ENCODE assay signal across 1 cellular context in the genomic region with DNA sequence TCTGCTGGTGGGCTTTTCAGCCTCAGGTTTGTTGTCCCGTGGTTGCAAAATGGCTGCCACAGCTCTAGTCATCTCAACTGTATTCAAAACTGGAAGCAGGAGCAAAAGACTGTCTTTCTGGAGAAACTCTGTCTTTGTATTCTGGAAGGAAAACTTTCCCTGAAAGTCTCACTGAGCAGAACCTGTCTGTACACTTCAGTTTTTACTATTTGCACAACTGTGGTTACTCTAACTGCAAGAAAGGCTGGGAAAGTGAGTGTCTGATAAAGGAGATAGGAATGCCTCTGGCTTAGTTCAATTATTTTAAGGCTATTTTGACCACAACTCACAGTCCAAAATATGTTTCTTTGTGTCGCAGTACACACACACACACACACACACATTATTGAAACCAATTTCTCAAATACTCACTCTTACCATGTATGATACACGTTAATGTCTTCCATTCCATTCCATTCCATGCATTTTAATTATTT.
TF ChIP-seq lines count a peak whose summit lies in the region.

No MANE protein-coding gene starts in this region.

TF ChIP-seq in K562, 482 proteins besides CTCF, POLR2A, EP300 and RAD21 (continued from another document):
- TF ChIP-seq, protein P1, sequence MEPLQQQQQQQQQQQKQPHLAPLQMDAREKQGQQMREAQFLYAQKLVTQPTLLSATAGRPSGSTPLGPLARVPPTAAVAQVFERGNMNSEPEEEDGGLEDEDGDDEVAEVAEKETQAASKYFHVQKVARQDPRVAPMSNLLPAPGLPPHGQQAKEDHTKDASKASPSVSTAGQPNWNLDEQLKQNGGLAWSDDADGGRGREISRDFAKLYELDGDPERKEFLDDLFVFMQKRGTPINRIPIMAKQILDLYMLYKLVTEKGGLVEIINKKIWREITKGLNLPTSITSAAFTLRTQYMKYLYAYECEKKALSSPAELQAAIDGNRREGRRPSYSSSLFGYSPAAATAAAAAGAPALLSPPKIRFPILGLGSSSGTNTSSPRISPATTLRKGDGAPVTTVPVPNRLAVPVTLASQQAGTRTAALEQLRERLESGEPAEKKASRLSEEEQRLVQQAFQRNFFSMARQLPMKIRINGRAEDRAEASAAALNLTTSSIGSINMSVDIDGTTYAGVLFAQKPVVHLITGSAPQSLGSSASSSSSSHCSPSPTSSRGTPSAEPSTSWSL (CRISPR knock-in tag; IDR thresholded peaks at IDR 0.05; ENCODE audit: borderline replicate concordance), result no peak
- TF ChIP-seq XRCC5 (IDR thresholded peaks at IDR 0.05; ENCODE audit: low read depth, low read length) (no peak), ZNF76 (CRISPR knock-in tag; IDR thresholded peaks at IDR 0.05; ENCODE audit: borderline replicate concordance) (no peak), OTX1 (CRISPR knock-in tag; IDR thresholded peaks at IDR 0.05) (no peak), RHOXF2B (CRISPR knock-in tag; conservative IDR thresholded peaks at IDR 0.05) (no peak), ZBTB8A (IDR thresholded peaks at IDR 0.05; ENCODE audit: partially characterized antibody) (no peak), MEF2D (tag; conservative IDR thresholded peaks at IDR 0.05; ENCODE audit: low read depth) (no peak), HLTF (IDR thresholded peaks at IDR 0.05) (peak; percentile 37; the same call in 1 of the 2 replicates), ADNP (tag; IDR thresholded peaks at IDR 0.05) (peak; percentile 40; the same call in 1 of the 2 replicates), RBM25 (IDR thresholded peaks at IDR 0.05; ENCODE audit: low read depth, low read length, severe bottlenecking) (peak; percentile 82), MEF2A (IDR thresholded peaks at IDR 0.05; ENCODE audit: control insufficient read depth, low read depth, low read length) (no peak), FOXA3 (CRISPR knock-in tag; conservative IDR thresholded peaks at IDR 0.05 in 1 of 2, IDR thresholded peaks at IDR 0.05 in 1 of 2) (0 out of 4 replicates have a peak, but pooled peaks of 1 of the 2 experiments have one; percentile 36), MTA3 (IDR thresholded peaks at IDR 0.05; ENCODE audit: borderline replicate concordance) (no peak)
- TF ChIP-seq, protein P2, sequence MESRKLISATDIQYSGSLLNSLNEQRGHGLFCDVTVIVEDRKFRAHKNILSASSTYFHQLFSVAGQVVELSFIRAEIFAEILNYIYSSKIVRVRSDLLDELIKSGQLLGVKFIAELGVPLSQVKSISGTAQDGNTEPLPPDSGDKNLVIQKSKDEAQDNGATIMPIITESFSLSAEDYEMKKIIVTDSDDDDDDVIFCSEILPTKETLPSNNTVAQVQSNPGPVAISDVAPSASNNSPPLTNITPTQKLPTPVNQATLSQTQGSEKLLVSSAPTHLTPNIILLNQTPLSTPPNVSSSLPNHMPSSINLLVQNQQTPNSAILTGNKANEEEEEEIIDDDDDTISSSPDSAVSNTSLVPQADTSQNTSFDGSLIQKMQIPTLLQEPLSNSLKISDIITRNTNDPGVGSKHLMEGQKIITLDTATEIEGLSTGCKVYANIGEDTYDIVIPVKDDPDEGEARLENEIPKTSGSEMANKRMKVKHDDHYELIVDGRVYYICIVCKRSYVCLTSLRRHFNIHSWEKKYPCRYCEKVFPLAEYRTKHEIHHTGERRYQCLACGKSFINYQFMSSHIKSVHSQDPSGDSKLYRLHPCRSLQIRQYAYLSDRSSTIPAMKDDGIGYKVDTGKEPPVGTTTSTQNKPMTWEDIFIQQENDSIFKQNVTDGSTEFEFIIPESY (CRISPR knock-in tag; IDR thresholded peaks at IDR 0.05), result no peak
- TF ChIP-seq, protein P3, sequence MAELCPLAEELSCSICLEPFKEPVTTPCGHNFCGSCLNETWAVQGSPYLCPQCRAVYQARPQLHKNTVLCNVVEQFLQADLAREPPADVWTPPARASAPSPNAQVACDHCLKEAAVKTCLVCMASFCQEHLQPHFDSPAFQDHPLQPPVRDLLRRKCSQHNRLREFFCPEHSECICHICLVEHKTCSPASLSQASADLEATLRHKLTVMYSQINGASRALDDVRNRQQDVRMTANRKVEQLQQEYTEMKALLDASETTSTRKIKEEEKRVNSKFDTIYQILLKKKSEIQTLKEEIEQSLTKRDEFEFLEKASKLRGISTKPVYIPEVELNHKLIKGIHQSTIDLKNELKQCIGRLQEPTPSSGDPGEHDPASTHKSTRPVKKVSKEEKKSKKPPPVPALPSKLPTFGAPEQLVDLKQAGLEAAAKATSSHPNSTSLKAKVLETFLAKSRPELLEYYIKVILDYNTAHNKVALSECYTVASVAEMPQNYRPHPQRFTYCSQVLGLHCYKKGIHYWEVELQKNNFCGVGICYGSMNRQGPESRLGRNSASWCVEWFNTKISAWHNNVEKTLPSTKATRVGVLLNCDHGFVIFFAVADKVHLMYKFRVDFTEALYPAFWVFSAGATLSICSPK (IDR thresholded peaks at IDR 0.05; ENCODE audit: borderline replicate concordance), result no peak
- TF ChIP-seq, protein P4, sequence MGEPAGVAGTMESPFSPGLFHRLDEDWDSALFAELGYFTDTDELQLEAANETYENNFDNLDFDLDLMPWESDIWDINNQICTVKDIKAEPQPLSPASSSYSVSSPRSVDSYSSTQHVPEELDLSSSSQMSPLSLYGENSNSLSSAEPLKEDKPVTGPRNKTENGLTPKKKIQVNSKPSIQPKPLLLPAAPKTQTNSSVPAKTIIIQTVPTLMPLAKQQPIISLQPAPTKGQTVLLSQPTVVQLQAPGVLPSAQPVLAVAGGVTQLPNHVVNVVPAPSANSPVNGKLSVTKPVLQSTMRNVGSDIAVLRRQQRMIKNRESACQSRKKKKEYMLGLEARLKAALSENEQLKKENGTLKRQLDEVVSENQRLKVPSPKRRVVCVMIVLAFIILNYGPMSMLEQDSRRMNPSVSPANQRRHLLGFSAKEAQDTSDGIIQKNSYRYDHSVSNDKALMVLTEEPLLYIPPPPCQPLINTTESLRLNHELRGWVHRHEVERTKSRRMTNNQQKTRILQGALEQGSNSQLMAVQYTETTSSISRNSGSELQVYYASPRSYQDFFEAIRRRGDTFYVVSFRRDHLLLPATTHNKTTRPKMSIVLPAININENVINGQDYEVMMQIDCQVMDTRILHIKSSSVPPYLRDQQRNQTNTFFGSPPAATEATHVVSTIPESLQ (CRISPR knock-in tag; IDR thresholded peaks at IDR 0.05), result no peak
- TF ChIP-seq, protein P5, sequence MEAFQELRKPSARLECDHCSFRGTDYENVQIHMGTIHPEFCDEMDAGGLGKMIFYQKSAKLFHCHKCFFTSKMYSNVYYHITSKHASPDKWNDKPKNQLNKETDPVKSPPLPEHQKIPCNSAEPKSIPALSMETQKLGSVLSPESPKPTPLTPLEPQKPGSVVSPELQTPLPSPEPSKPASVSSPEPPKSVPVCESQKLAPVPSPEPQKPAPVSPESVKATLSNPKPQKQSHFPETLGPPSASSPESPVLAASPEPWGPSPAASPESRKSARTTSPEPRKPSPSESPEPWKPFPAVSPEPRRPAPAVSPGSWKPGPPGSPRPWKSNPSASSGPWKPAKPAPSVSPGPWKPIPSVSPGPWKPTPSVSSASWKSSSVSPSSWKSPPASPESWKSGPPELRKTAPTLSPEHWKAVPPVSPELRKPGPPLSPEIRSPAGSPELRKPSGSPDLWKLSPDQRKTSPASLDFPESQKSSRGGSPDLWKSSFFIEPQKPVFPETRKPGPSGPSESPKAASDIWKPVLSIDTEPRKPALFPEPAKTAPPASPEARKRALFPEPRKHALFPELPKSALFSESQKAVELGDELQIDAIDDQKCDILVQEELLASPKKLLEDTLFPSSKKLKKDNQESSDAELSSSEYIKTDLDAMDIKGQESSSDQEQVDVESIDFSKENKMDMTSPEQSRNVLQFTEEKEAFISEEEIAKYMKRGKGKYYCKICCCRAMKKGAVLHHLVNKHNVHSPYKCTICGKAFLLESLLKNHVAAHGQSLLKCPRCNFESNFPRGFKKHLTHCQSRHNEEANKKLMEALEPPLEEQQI (IDR thresholded peaks at IDR 0.05), result no peak
- TF ChIP-seq, protein P6, sequence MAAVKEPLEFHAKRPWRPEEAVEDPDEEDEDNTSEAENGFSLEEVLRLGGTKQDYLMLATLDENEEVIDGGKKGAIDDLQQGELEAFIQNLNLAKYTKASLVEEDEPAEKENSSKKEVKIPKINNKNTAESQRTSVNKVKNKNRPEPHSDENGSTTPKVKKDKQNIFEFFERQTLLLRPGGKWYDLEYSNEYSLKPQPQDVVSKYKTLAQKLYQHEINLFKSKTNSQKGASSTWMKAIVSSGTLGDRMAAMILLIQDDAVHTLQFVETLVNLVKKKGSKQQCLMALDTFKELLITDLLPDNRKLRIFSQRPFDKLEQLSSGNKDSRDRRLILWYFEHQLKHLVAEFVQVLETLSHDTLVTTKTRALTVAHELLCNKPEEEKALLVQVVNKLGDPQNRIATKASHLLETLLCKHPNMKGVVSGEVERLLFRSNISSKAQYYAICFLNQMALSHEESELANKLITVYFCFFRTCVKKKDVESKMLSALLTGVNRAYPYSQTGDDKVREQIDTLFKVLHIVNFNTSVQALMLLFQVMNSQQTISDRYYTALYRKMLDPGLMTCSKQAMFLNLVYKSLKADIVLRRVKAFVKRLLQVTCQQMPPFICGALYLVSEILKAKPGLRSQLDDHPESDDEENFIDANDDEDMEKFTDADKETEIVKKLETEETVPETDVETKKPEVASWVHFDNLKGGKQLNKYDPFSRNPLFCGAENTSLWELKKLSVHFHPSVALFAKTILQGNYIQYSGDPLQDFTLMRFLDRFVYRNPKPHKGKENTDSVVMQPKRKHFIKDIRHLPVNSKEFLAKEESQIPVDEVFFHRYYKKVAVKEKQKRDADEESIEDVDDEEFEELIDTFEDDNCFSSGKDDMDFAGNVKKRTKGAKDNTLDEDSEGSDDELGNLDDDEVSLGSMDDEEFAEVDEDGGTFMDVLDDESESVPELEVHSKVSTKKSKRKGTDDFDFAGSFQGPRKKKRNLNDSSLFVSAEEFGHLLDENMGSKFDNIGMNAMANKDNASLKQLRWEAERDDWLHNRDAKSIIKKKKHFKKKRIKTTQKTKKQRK (IDR thresholded peaks at IDR 0.05; ENCODE audit: borderline replicate concordance, low read depth, low read length), result no peak
- TF ChIP-seq, protein P7, sequence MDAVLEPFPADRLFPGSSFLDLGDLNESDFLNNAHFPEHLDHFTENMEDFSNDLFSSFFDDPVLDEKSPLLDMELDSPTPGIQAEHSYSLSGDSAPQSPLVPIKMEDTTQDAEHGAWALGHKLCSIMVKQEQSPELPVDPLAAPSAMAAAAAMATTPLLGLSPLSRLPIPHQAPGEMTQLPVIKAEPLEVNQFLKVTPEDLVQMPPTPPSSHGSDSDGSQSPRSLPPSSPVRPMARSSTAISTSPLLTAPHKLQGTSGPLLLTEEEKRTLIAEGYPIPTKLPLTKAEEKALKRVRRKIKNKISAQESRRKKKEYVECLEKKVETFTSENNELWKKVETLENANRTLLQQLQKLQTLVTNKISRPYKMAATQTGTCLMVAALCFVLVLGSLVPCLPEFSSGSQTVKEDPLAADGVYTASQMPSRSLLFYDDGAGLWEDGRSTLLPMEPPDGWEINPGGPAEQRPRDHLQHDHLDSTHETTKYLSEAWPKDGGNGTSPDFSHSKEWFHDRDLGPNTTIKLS (IDR thresholded peaks at IDR 0.05; ENCODE audit: borderline replicate concordance, low read depth), result no peak
- TF ChIP-seq, protein P8, sequence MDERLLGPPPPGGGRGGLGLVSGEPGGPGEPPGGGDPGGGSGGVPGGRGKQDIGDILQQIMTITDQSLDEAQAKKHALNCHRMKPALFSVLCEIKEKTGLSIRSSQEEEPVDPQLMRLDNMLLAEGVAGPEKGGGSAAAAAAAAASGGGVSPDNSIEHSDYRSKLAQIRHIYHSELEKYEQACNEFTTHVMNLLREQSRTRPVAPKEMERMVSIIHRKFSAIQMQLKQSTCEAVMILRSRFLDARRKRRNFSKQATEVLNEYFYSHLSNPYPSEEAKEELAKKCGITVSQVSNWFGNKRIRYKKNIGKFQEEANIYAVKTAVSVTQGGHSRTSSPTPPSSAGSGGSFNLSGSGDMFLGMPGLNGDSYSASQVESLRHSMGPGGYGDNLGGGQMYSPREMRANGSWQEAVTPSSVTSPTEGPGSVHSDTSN (CRISPR knock-in tag; IDR thresholded peaks at IDR 0.05; ENCODE audit: low read depth), result no peak
- TF ChIP-seq, protein P8 (tag; conservative IDR thresholded peaks at IDR 0.05; ENCODE audit: low read depth), result no peak
